18 cellular contexts compared by ENCODE assay signal in the genomic region with DNA sequence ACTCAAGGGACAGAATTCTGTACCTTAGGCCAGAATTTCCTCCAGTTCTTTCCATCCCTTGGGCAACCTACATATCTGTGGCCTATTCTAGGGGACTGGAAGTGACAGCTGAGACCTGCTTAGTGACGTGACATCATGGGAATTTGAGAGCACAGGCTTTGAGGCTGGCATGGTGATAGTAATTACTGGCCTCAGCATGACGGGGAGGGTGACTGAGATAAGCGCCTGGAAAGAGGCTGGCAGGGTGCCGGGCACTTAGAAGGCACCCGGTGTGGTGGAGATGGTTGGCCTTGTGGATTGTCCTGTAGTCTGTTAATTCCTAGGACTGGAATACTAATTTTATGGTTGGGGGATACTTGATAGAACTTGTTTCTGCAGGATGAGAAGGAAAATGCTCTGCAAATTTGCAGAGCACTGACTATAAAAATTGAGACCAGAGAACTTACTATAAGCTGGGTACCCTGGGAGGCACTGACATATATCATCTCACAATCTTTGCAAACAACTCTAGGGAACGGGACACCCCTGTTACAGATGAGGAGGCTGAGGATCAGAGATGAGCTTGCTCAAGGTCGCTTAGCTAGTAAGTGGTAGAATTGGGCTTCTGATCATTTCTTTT. TPM values are rescaled to one million over a fixed set of nuclear protein-coding genes. Genes with fewer than 3 reads are reported as not detected.
"Had no signal": no experiment of that assay in that cellular context is flagged by ENCODE, and none has a peak within 500 bp of the region (broad histone marks: within the 10 kb centered on the region; RNA-seq: fewer than 3 reads in every experiment).

No MANE protein-coding gene starts in this region.

- DNase-seq: activated CD4-positive, alpha-beta memory T cell treated with anti-CD3 and anti-CD28 coated beads for 36 hours; activated CD4-positive, alpha-beta T cell treated with anti-CD3 and anti-CD28 coated beads for 1 hour; activated gamma-delta T cell treated with Interleukin-2 at 50 U/mL for 16 hours; activated naive CD8-positive, alpha-beta T cell treated with anti-CD3 and anti-CD28 coated beads for 36 hours; activated T-cell treated with anti-CD3 and anti-CD28 coated beads, Interleukin-2, amount 50 U/mL, for 48 hours; aorta; foreskin fibroblast; glutamatergic neuron; left lung; mesenchymal stem cell; pancreas; retina; thyroid gland had no signal

- ATAC-seq: left lung, pancreas had no signal

- H3K27ac ChIP-seq: breast epithelium, esophagus muscularis mucosa, left lung, neural progenitor cell, pancreas, thyroid gland had no signal

- H3K36me3 ChIP-seq: breast epithelium, esophagus muscularis mucosa, left lung, neural progenitor cell, pancreas, thyroid gland had no signal

- FAIRE-seq: pancreas, urothelium cell line had no signal

- H3K4me1 ChIP-seq: breast epithelium, esophagus muscularis mucosa, left lung, neural progenitor cell, pancreas, thyroid gland had no signal

- H3K27me3 ChIP-seq: breast epithelium, esophagus muscularis mucosa, left lung, neural progenitor cell, pancreas, thyroid gland had no signal

- H3K9me3 ChIP-seq: breast epithelium, esophagus muscularis mucosa, left lung, pancreas, thyroid gland had no signal

- H3K4me3 ChIP-seq: breast epithelium, esophagus muscularis mucosa, left lung, neural progenitor cell, pancreas, smooth muscle cell, thyroid gland had no signal

RNA-seq across cellular contexts. Expression of gene TBX3, which starts 42.2 kb away (rescaled TPM):
- total RNA-seq: activated CD4-positive, alpha-beta memory T cell treated with anti-CD3 and anti-CD28 coated beads for 36 hours; activated naive CD8-positive, alpha-beta T cell treated with anti-CD3 and anti-CD28 coated beads for 36 hours had no signal
